ENCODE assay signal across 1 cellular context in genomic region chr22:39246217-39246616, GRCh38.
TF ChIP-seq lines count a peak whose summit lies in the region.

No MANE protein-coding gene starts in this region.

TF ChIP-seq in GM12878, 131 proteins besides CTCF, POLR2A, EP300 and RAD21 (continued from another document):
- TF ChIP-seq E2F4 (IDR thresholded peaks at IDR 0.05; ENCODE audit: low read depth, low read length) = no peak
